13 cellular contexts compared by ENCODE assay signal in the genomic region with DNA sequence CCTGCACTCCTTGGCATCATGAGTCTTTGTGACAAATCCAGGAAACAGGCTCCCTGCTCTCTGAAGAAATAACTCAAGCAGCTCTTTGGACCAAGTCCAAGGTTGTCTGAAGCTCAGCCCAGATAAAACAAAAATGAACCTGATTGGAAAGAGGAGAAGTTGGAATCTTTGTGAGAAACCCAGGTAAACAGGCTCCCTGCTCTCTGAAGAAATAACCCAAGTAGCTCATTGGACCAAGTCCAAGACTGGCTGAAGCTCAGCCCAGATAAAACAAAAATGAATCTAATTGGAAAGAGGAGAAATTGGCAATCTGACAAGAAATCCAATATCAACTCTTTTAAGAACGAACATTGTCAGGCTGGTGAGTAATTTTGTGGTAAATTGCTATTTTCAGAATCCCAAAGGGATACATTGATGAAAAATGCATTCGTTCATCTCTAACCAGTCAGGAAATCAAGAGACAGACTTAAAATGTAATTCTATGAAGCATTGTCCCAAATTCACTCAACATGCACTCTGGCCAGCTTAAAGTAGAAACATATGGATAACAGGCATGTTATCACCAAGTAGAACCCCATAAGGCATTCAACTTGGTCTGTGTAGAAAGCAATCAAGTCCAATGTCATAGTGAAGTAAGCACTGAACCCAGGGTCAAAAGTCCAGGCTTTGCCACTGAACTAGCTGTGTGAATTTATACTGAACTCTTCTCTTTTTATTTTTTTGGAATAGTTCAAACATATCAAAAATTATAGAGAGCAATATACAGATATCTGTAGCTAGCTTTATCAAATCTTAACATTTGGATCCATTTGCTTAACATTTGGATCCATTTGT. TPM values are rescaled to one million over a fixed set of nuclear protein-coding genes. Genes with fewer than 3 reads are reported as not detected.
DNase-seq lines count a peak whose midpoint lies in the region; ATAC-seq and TF ChIP-seq lines count a peak whose summit lies in the region.
"Had no signal": no experiment of that assay in that cellular context is flagged by ENCODE, and none has a peak within 500 bp of the region (broad histone marks: within the 10 kb centered on the region; RNA-seq: fewer than 3 reads in every experiment).

No MANE protein-coding gene starts in this region.

- CTCF ChIA-PET in PC-3 (lab: Charles Lee): interaction anchor here (0.9 kb wide), 1 partner anchor 95 kb away, joined by 5 read pairs; no protein-coding TSS in a partner anchor

- no peak overlapping the region for H3K4ac ChIP-seq in mesendoderm (ENCODE audit: low read depth, low read length)

- no peak overlapping the region for H3K23ac ChIP-seq in mesendoderm (ENCODE audit: low read length)

- H3K9me3 ChIP-seq in PC-3 (ENCODE audit: low read length): no peaks in the 10 kb centered on the region
- H3K9me3 ChIP-seq: testis had no signal

- no peak overlapping the region for H3K9ac ChIP-seq in PC-3 (ENCODE audit: low read length)
- H3K9ac ChIP-seq in mesendoderm (ENCODE audit: low read length): no peak overlapping the region

- H3K27ac ChIP-seq in PC-3 (ENCODE audit: low read length) (no peak overlapping the region), mesendoderm (ENCODE audit: low read depth, low read length) (no peak overlapping the region)
- H3K27ac ChIP-seq: testis had no signal

- no peak overlapping the region for H4K5ac ChIP-seq in mesendoderm (ENCODE audit: low read length)

- H4K8ac ChIP-seq in mesendoderm (ENCODE audit: low read depth, low read length): no peak overlapping the region

- H3K27me3 ChIP-seq in PC-3 (ENCODE audit: low read length): no peaks in the 10 kb centered on the region
- H3K27me3 ChIP-seq in mesendoderm (ENCODE audit: insufficient read depth, low read length, poor library complexity): no peaks in the 10 kb centered on the region
- H3K27me3 ChIP-seq: testis had no signal

- no peak overlapping the region for H3K56ac ChIP-seq in mesendoderm (ENCODE audit: low read length)

- H3K79me1 ChIP-seq in mesendoderm (ENCODE audit: low read length): no peaks in the 10 kb centered on the region

- no peaks in the 10 kb centered on the region for H3F3A ChIP-seq in PC-3 (ENCODE audit: low read length, unreplicated experiment)

- H3K4me3 ChIP-seq in PC-3 (ENCODE audit: low read length) (no peak overlapping the region), mesendoderm (ENCODE audit: low read length) (no peak overlapping the region)
- H3K4me3 ChIP-seq: GM23338, testis had no signal

- POLR2A ChIA-PET in PC-3 (lab: Charles Lee; ENCODE audit: unreplicated experiment): interaction anchor here (0.5 kb wide), 1 partner anchor 29 kb away, joined by 10 read pairs; no protein-coding TSS in a partner anchor

- H2BK15ac ChIP-seq in mesendoderm (replicated peaks; ENCODE audit: low read depth): no peak overlapping the region

- no TSS peak for BruUV-seq in PC-3 (replicated peaks; lab: Mats Ljungman, UMichigan)

- no peak overlapping the region for H2AK5ac ChIP-seq in mesendoderm (ENCODE audit: low read length)

- no peak for TF ChIP-seq CTCF in PC-3 (conservative IDR thresholded peaks at IDR 0.05; ENCODE audit: low read depth, low read length)

- H3K36me3 ChIP-seq in PC-3 (ENCODE audit: low read depth, low read length) (no peaks in the 10 kb centered on the region), mesendoderm (ENCODE audit: control insufficient read depth, insufficient read depth, low read length) (no peaks in the 10 kb centered on the region)

- no peak overlapping the region for H2BK120ac ChIP-seq in mesendoderm (ENCODE audit: low read depth, low read length)

- H3K79me2 ChIP-seq in PC-3 (ENCODE audit: low read length) (no peaks in the 10 kb centered on the region), mesendoderm (ENCODE audit: control insufficient read depth, insufficient read depth, low read length) (no peaks in the 10 kb centered on the region)

- H4K20me1 ChIP-seq in PC-3 (ENCODE audit: low read length): no peaks in the 10 kb centered on the region

- intact Hi-C loops in PC-3 (cut with micrococcal nuclease): loop anchor here (10.0 kb wide), 1 partner anchor 226 kb away; no protein-coding TSS in a partner anchor

- DNase-seq in DMS79 treated with DMSO at 0.1 percent for 48 hours (lab: John Stamatoyannopoulos, UW) (peak; percentile 26), PC-3 (peak; percentile 55), fibroblast of gingiva (ENCODE audit: low read depth) (peak; percentile 75), non-pigmented ciliary epithelial cell (ENCODE audit: low read depth) (peak; percentile 75), activated gamma-delta T cell (lab: John Stamatoyannopoulos, UW) (no peak), mesendoderm (no peak), HUDEP-2 (lab: John Stamatoyannopoulos, UW; ENCODE audit: unreplicated experiment in 76 of 76) (no peak)
- DNase-seq: natural killer cell, NCI-H1436, testis had no signal

- no peak overlapping the region for H2AFZ ChIP-seq in PC-3 (ENCODE audit: low read length)
- H2AFZ ChIP-seq: GM23338 had no signal

- peak overlapping the region; percentile 15; the same call in 1 of the 2 replicates for H3K4me2 ChIP-seq in PC-3 (ENCODE audit: low read length)
- no peak overlapping the region for H3K4me2 ChIP-seq in mesendoderm (ENCODE audit: low read length)
- H3K4me2 ChIP-seq: GM23338 had no signal

- H3K18ac ChIP-seq in mesendoderm (ENCODE audit: low read length): no peak overlapping the region

- ATAC-seq in PC-3 (no peak), HG02973 (IDR thresholded peaks at IDR 0.05; ENCODE audit: unreplicated experiment) (no peak)
- ATAC-seq: GM23338, natural killer cell, sciatic nerve had no signal

- H3K4me1 ChIP-seq in PC-3 (ENCODE audit: insufficient read depth, low read length) (peaks cover 11% of the 10 kb centered on the region), mesendoderm (ENCODE audit: control insufficient read depth, low read depth, low read length) (no peaks in the 10 kb centered on the region)

- no CpG with 5 or more reads among the region's 2 CpGs for WGBS in mesendoderm (ENCODE audit: extremely low coverage, insufficient coverage, low lambda C conversion rate)

- no peaks in the 10 kb centered on the region for H3K9me2 ChIP-seq in PC-3 (replicated peaks; ENCODE audit: low read length)

- H2BK5ac ChIP-seq in mesendoderm (ENCODE audit: low read length): no peak overlapping the region

RNA-seq across cellular contexts. Expression of gene NFXL1, which starts 16.8 kb away (rescaled TPM):
- total RNA-seq in PC-3 (2014; rRNA removed): 13.2 and 14.7 TPM in 2 replicates
- polyA plus RNA-seq in mesendoderm (2013, experiment 1 of 2): 16.0 TPM
- 17.8 TPM for polyA plus RNA-seq in mesendoderm (2013, experiment 2 of 2)

Comparison
In these comparisons a context has a peak if more than half of its experiments do, and no peak if none do; other contexts are left out.
1. DNase-seq: peak in DMS79 treated with DMSO at 0.1 percent for 48 hours (single experiment), PC-3 (single experiment), fibroblast of gingiva (single experiment) and non-pigmented ciliary epithelial cell (single experiment); none in activated gamma-delta T cell (single experiment), mesendoderm (single experiment) and HUDEP-2 (0 of 76).